In genomic region chr6:57347597-57347996, GRCh38 we compare ENCODE assay signal across 6 cellular contexts. TPM values are rescaled to one million over a fixed set of nuclear protein-coding genes. Genes with fewer than 3 reads are reported as not detected.
DNase-seq lines count a peak whose midpoint lies in the region; ATAC-seq, FAIRE-seq and TF ChIP-seq lines count a peak whose summit lies in the region.
"Not testable (repeated sequence)": the region's sequence is repeated elsewhere in the genome, so short reads cannot be mapped to it uniquely, and the experiment has no call there.

No MANE protein-coding gene starts in this region.

- H3K9me2 ChIP-seq in HCT116 (ENCODE audit: insufficient read depth); PC-3 (replicated peaks; ENCODE audit: low read length): not testable (repeated sequence)

- not testable (repeated sequence) for H3K9ac ChIP-seq in HCT116 (ENCODE audit: low read length); PC-3 (ENCODE audit: low read length)

- CTCF ChIA-PET in HCT116 (lab: Charles Lee); PC-3 (lab: Charles Lee): not testable (repeated sequence)

- not testable (repeated sequence) for TF ChIP-seq POLR2A in HCT116 (IDR thresholded peaks at IDR 0.05; ENCODE audit: borderline replicate concordance, extremely low read depth, insufficient read depth, insufficient read length)

- RAD21 ChIA-PET in HCT116 (lab: Charles Lee; ENCODE audit: low non-redundant PET in 1 of 2, low total read pairs in 2 of 2, uncharacterized antibody in 2 of 2, unreplicated experiment in 2 of 2), result not testable (repeated sequence)

- not testable (repeated sequence) for H3K9me3 ChIP-seq in HCT116 (ENCODE audit: control insufficient read depth in 1 of 2, insufficient read depth in 1 of 2, low read depth in 1 of 2, low read length in 2 of 2); PC-3 (ENCODE audit: low read length)

- H3K36me3 ChIP-seq in HCT116 (ENCODE audit: control insufficient read depth in 1 of 2, insufficient read depth in 2 of 2, low read length in 2 of 2); PC-3 (ENCODE audit: low read depth, low read length); bronchial epithelial cell (ENCODE audit: control insufficient read depth, insufficient read depth, low read length): not testable (repeated sequence)

- not testable (repeated sequence) for H3K79me2 ChIP-seq in HCT116 (ENCODE audit: insufficient read depth, low read length); PC-3 (ENCODE audit: low read length)

- not testable (repeated sequence) for BruUV-seq in HCT116 (replicated peaks; lab: Mats Ljungman, UMichigan); PC-3 (replicated peaks; lab: Mats Ljungman, UMichigan)

- not testable (repeated sequence) for H3K27me3 ChIP-seq in HCT116 (ENCODE audit: insufficient read depth, low read length); PC-3 (ENCODE audit: low read length); bronchial epithelial cell (ENCODE audit: control insufficient read depth, insufficient read depth, low read length); foreskin keratinocyte

- H3K4me3 ChIP-seq in HCT116 (replicated peaks in 1 of 2; ENCODE audit: low read depth in 1 of 2, low read length in 2 of 2); PC-3 (ENCODE audit: low read length); bronchial epithelial cell (ENCODE audit: low read depth, low read length): not testable (repeated sequence)

- not testable (repeated sequence) for H3K4me2 ChIP-seq in HCT116 (ENCODE audit: low read length); PC-3 (ENCODE audit: low read length)

- POLR2A ChIA-PET in HCT116 (lab: Charles Lee); PC-3 (lab: Charles Lee; ENCODE audit: unreplicated experiment): not testable (repeated sequence)

- H3K4me1 ChIP-seq in HCT116 (ENCODE audit: control insufficient read depth in 1 of 2, insufficient read depth in 2 of 2, low read length in 2 of 2); PC-3 (ENCODE audit: insufficient read depth, low read length); foreskin keratinocyte: not testable (repeated sequence)

- TF ChIP-seq RAD21 in HCT116 (IDR thresholded peaks at IDR 0.05; ENCODE audit: low read depth), result not testable (repeated sequence)

- H2AFZ ChIP-seq in HCT116 (ENCODE audit: low read depth, low read length, poor library complexity, severe bottlenecking); PC-3 (ENCODE audit: low read length): not testable (repeated sequence)

- peak; percentile 30 for ATAC-seq in HCT116
- ATAC-seq in PC-3, result peak; percentile 27; the same call in 1 of the 2 replicates
- ATAC-seq in esophagus mucosa, result peak; percentile 80
- ATAC-seq in foreskin keratinocyte, result peak; percentile 9

- intact Hi-C loops in HCT116 (cut with micrococcal nuclease); PC-3 (cut with micrococcal nuclease): not testable (repeated sequence)

- FAIRE-seq in bronchial epithelial cell (lab: Jason Lieb, UNC), result not testable (repeated sequence)

- H3F3A ChIP-seq in PC-3 (ENCODE audit: low read length, unreplicated experiment), result not testable (repeated sequence)

- H4K20me1 ChIP-seq in HCT116 (ENCODE audit: insufficient read depth); PC-3 (ENCODE audit: low read length): not testable (repeated sequence)

- TF ChIP-seq CTCF in HCT116 (IDR thresholded peaks at IDR 0.05 in 2 of 3, conservative IDR thresholded peaks at IDR 0.05 in 1 of 3; ENCODE audit: borderline replicate concordance in 1 of 3, insufficient read depth in 1 of 3, low read depth in 2 of 3, low read length in 2 of 3); PC-3 (conservative IDR thresholded peaks at IDR 0.05; ENCODE audit: low read depth, low read length); bronchial epithelial cell (IDR thresholded peaks at IDR 0.05; ENCODE audit: insufficient read depth, low read length, severe bottlenecking); foreskin keratinocyte (conservative IDR thresholded peaks at IDR 0.05): not testable (repeated sequence)

- H3K27ac ChIP-seq in HCT116 (ENCODE audit: low read depth, low read length); PC-3 (ENCODE audit: low read length); foreskin keratinocyte: not testable (repeated sequence)

- DNase-seq in HCT116 (ENCODE audit: low read depth, low spot score); foreskin keratinocyte: not testable (repeated sequence)
- DNase-seq in M059J (ENCODE audit: low read depth) (peak; percentile 9), PC-3 (peak; percentile 12), bronchial epithelial cell (ENCODE audit: low read depth) (peak; percentile 33)

RNA-seq across cellular contexts. Expression of gene PRIM2, which starts 30.2 kb away (rescaled TPM):
- total RNA-seq in HCT116 (2021; ENCODE audit: unreplicated experiment) (44.0 TPM), PC-3 (2014; rRNA removed) (26.1 and 48.4 TPM in 2 replicates), bronchial epithelial cell (10.1 and 14.7 TPM in 2 replicates), esophagus mucosa (6.1 TPM), foreskin keratinocyte (26.8 and 27.4 TPM in 2 replicates)
- 12.0 and 18.2 TPM in 2 replicates for polyA plus RNA-seq in HCT116 (2012)
- total RNA-seq in M059J (2014; rRNA removed; shearing (Covaris generic)), result 85.3 and 96.5 TPM in 2 replicates
- 13.8 and 17.4 TPM in 2 replicates for polyA plus RNA-seq in foreskin keratinocyte

Comparison
In these comparisons a context has a peak if more than half of its experiments do, and no peak if none do; other contexts are left out.
1. ATAC-seq: peak in every context shown above with its lines; median percentile 80 in esophagus mucosa; 30 in HCT116; 27 in PC-3; 9 in foreskin keratinocyte.